1 cellular context compared by ENCODE assay signal in the genomic region with DNA sequence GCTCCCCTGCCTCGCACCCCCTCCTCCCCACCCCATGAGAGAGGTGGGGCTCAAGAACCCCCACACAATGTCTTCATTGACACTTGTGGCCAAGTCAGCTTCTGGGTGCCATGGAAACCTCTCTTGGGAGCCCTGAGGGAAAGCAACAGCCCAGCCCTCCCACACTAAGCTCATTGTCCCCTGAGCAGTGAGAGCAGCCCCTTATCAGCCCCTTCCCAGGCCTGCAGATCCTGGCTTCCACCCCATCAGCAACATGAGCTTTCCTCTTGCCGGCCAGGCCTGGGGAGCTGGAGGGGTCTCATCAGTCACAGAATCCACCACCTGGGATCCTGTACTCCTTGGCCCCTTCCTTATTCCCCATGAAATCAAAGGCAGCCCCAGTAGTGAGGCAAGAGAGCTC.
TF ChIP-seq lines count a peak whose summit lies in the region.

No MANE protein-coding gene starts in this region.

TF ChIP-seq in SK-N-SH treated with all-trans-retinoic acid at 6 μM for 48 hours, 23 proteins besides CTCF, POLR2A, EP300 and RAD21 (continued from another document):
- TF ChIP-seq, protein P1, sequence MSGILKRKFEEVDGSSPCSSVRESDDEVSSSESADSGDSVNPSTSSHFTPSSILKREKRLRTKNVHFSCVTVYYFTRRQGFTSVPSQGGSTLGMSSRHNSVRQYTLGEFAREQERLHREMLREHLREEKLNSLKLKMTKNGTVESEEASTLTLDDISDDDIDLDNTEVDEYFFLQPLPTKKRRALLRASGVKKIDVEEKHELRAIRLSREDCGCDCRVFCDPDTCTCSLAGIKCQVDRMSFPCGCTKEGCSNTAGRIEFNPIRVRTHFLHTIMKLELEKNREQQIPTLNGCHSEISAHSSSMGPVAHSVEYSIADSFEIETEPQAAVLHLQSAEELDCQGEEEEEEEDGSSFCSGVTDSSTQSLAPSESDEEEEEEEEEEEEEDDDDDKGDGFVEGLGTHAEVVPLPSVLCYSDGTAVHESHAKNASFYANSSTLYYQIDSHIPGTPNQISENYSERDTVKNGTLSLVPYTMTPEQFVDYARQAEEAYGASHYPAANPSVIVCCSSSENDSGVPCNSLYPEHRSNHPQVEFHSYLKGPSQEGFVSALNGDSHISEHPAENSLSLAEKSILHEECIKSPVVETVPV (CRISPR knock-in tag; IDR thresholded peaks at IDR 0.05): no peak
- no peak for TF ChIP-seq PPARA (CRISPR knock-in tag; IDR thresholded peaks at IDR 0.05; ENCODE audit: borderline replicate concordance)
- TF ChIP-seq, protein P2, sequence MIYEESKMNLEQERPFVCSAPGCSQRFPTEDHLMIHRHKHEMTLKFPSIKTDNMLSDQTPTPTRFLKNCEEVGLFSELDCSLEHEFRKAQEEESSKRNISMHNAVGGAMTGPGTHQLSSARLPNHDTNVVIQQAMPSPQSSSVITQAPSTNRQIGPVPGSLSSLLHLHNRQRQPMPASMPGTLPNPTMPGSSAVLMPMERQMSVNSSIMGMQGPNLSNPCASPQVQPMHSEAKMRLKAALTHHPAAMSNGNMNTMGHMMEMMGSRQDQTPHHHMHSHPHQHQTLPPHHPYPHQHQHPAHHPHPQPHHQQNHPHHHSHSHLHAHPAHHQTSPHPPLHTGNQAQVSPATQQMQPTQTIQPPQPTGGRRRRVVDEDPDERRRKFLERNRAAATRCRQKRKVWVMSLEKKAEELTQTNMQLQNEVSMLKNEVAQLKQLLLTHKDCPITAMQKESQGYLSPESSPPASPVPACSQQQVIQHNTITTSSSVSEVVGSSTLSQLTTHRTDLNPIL (CRISPR knock-in tag; IDR thresholded peaks at IDR 0.05; ENCODE audit: low read depth): no peak
